ENCODE assay signal across 11 cellular contexts in genomic region chr2:8298783-8299182, GRCh38.
DNase-seq lines count a peak whose midpoint lies in the region; ATAC-seq and TF ChIP-seq lines count a peak whose summit lies in the region.
"Had no signal": no experiment of that assay in that cellular context is flagged by ENCODE, and none has a peak within 500 bp of the region (broad histone marks: within the 10 kb centered on the region; RNA-seq: fewer than 3 reads in every experiment).

No MANE protein-coding gene starts in this region.

- no peaks in the 10 kb centered on the region for H3K9me3 ChIP-seq in testis
- H3K9me3 ChIP-seq: A549 had no signal

- no peak for ATAC-seq in activated CD8-positive, alpha-beta memory T cell treated with anti-CD3 and anti-CD28 coated beads, Interleukin-2, amount 10 ng/mL, durations not matched to agents 7 days and 5 days
- no peak for ATAC-seq in HG03139 (IDR thresholded peaks at IDR 0.05; ENCODE audit: unreplicated experiment)
- ATAC-seq in HG02642 (IDR thresholded peaks at IDR 0.05; ENCODE audit: poor library complexity, unreplicated experiment) = no peak
- ATAC-seq: A549, Panc1 had no signal

- no peaks in the 10 kb centered on the region for H3K4me1 ChIP-seq in testis

- TF ChIP-seq POLR2A in testis (IDR thresholded peaks at IDR 0.05) = no peak

- H3K4me3 ChIP-seq in testis = no peak overlapping the region
- H3K4me3 ChIP-seq: A549, skin epidermis had no signal

- WGBS in testis, 2 donors = 90 to 96% methylated on average over 3 of the region's 3 CpGs

- DNase-seq in activated CD8-positive, alpha-beta memory T cell treated with anti-CD3 and anti-CD28 coated beads, Interleukin-2, amount 50 U/mL, for 48 hours = peak; percentile 43
- no peak for DNase-seq in activated CD8-positive, alpha-beta memory T cell treated with anti-CD3 and anti-CD28 coated beads, Interleukin-2, amount 10 ng/mL, durations not matched to agents 7 days and 5 days
- peak; percentile 99 for DNase-seq in SIG-M5 treated with dmso at 0.1 percent for 504 hours (lab: John Stamatoyannopoulos, UW; ENCODE audit: unreplicated experiment)
- DNase-seq in hippocampal formation (lab: John Stamatoyannopoulos, UW) = peak; percentile 12 to 32
- DNase-seq in testis = peak; percentile 31
- DNase-seq in epidermal melanocyte (ENCODE audit: insufficient read length, low spot score) = no peak

- H3K4me1 Mint-ChIP-seq in activated CD8-positive, alpha-beta memory T cell treated with anti-CD3 and anti-CD28 coated beads, Interleukin-2, amount 10 ng/mL, durations not matched to agents 7 days and 5 days = peaks cover 55% of the 10 kb centered on the region

- intact Hi-C loops in testis (cut with DNase I; ENCODE audit: low total_unique reads) = no loop called here

- CTCF ChIA-PET in activated CD8-positive, alpha-beta memory T cell treated with anti-CD3 and anti-CD28 coated beads, Interleukin-2, amount 10 ng/mL, durations not matched to agents 7 days and 5 days (lab: Charles Lee) = no interaction called here

- peaks cover 54% of the 10 kb centered on the region for H3K36me3 Mint-ChIP-seq in activated CD8-positive, alpha-beta memory T cell treated with anti-CD3 and anti-CD28 coated beads, Interleukin-2, amount 10 ng/mL, durations not matched to agents 7 days and 5 days

- TF ChIP-seq CTCF in testis (IDR thresholded peaks at IDR 0.05) = no peak

- H3K4me3 Mint-ChIP-seq in activated CD8-positive, alpha-beta memory T cell treated with anti-CD3 and anti-CD28 coated beads, Interleukin-2, amount 10 ng/mL, durations not matched to agents 7 days and 5 days = no peak overlapping the region

- peaks cover 5% of the 10 kb centered on the region for H3K27me3 Mint-ChIP-seq in activated CD8-positive, alpha-beta memory T cell treated with anti-CD3 and anti-CD28 coated beads, Interleukin-2, amount 10 ng/mL, durations not matched to agents 7 days and 5 days

- H3K27ac ChIP-seq in testis = no peak overlapping the region
- H3K27ac ChIP-seq: A549, skin epidermis had no signal

- peaks cover 17% of the 10 kb centered on the region for H3K9me3 Mint-ChIP-seq in activated CD8-positive, alpha-beta memory T cell treated with anti-CD3 and anti-CD28 coated beads, Interleukin-2, amount 10 ng/mL, durations not matched to agents 7 days and 5 days (ENCODE audit: low read depth)

- H3K27ac Mint-ChIP-seq in activated CD8-positive, alpha-beta memory T cell treated with anti-CD3 and anti-CD28 coated beads, Interleukin-2, amount 10 ng/mL, durations not matched to agents 7 days and 5 days = no peak overlapping the region

- no peaks in the 10 kb centered on the region for H3K36me3 ChIP-seq in testis (ENCODE audit: low read depth, missing control alignments)

- no peaks in the 10 kb centered on the region for H3K27me3 ChIP-seq in testis

Comparison
In these comparisons a context has a peak if more than half of its experiments do, and no peak if none do; other contexts are left out.
1. DNase-seq: peak in activated CD8-positive, alpha-beta memory T cell treated with anti-CD3 and anti-CD28 coated beads, Interleukin-2, amount 50 U/mL, for 48 hours (single experiment), SIG-M5 treated with dmso at 0.1 percent for 504 hours (single experiment), hippocampal formation (2 of 2) and testis (single experiment); none in activated CD8-positive, alpha-beta memory T cell treated with anti-CD3 and anti-CD28 coated beads, Interleukin-2, amount 10 ng/mL, durations not matched to agents 7 days and 5 days (single experiment) and epidermal melanocyte (single experiment).